Comparison of ENCODE assay signal across 27 cellular contexts in the genomic region with DNA sequence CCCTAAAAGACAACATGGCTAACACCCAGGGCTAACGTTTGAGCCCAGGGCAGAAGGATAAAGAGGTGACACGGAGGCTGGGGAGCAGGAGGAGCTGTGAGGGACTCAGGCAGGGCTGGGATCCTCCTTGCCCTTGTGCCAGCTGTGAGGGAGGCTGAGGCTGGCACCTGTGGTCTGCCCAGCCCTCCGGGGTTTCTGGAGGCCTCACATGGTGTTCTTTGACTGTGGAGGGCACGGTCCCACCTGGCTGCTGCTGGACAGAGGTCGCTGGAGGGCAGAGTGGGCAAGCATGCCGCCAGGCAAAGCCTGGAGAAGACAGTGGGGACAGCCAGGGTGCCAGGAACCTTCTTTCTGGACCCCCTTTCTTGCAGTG. TPM values are rescaled to one million over a fixed set of nuclear protein-coding genes. Genes with fewer than 3 reads are reported as not detected.
DNase-seq lines count a peak whose midpoint lies in the region; ATAC-seq and TF ChIP-seq lines count a peak whose summit lies in the region.
"Had no signal": no experiment of that assay in that cellular context is flagged by ENCODE, and none has a peak within 500 bp of the region (broad histone marks: within the 10 kb centered on the region; RNA-seq: fewer than 3 reads in every experiment).

No MANE protein-coding gene starts in this region.

- H3K23ac ChIP-seq in H9 (ENCODE audit: insufficient read length, low read depth, low read length) = no peak overlapping the region

- H3K79me2 ChIP-seq in H9 (ENCODE audit: insufficient read depth, low read length) = no peaks in the 10 kb centered on the region

- no peak overlapping the region for H4K5ac ChIP-seq in H9 (ENCODE audit: insufficient read length, low read depth, low read length)

- no peak for TF ChIP-seq POLR2A in GM18505 (IDR thresholded peaks at IDR 0.05; ENCODE audit: borderline replicate concordance, extremely low read depth, insufficient read depth, insufficient read length)

- no peaks in the 10 kb centered on the region for H3K9me3 Mint-ChIP-seq in H9
- no peaks in the 10 kb centered on the region for H3K9me3 Mint-ChIP-seq in stimulated activated memory B cell treated with anti-CD40 and anti-IgM and Interleukin-4, amounts not matched to agents 10 μg/mL and 1 μg/mL and 100 μg/mL, for 72 hours
- H3K9me3 Mint-ChIP-seq in activated T-cell treated with anti-CD3 and anti-CD28 coated beads, Interleukin-2, amount 50 U/mL, for 4 hours = no peaks in the 10 kb centered on the region
- H3K9me3 Mint-ChIP-seq: activated naive CD8-positive, alpha-beta T cell treated with anti-CD3 and anti-CD28 coated beads, Interleukin-2, amount 10 ng/mL, durations not matched to agents 7 days and 5 days; central memory CD8-positive, alpha-beta T cell; IgD-negative memory B cell; immature natural killer cell; neural progenitor cell; T-helper 2 cell treated with Interferon-gamma antibody and Interleukin-4, amounts not matched to agents 5 μg/mL and 100 μg/mL, for 36 hours had no signal

- H2AFZ ChIP-seq in H9 (ENCODE audit: low read length) = no peak overlapping the region
- H2AFZ ChIP-seq: neural progenitor cell had no signal

- no peak overlapping the region for H3K4me3 Mint-ChIP-seq in H9
- no peak overlapping the region for H3K4me3 Mint-ChIP-seq in stimulated activated memory B cell treated with anti-CD40 and anti-IgM and Interleukin-4, amounts not matched to agents 10 μg/mL and 1 μg/mL and 100 μg/mL, for 72 hours
- H3K4me3 Mint-ChIP-seq in activated T-cell treated with anti-CD3 and anti-CD28 coated beads, Interleukin-2, amount 50 U/mL, for 4 hours = no peak overlapping the region
- H3K4me3 Mint-ChIP-seq: activated naive CD8-positive, alpha-beta T cell treated with anti-CD3 and anti-CD28 coated beads, Interleukin-2, amount 10 ng/mL, durations not matched to agents 7 days and 5 days; central memory CD8-positive, alpha-beta T cell; IgD-negative memory B cell; immature natural killer cell; neural progenitor cell; T-helper 2 cell treated with Interferon-gamma antibody and Interleukin-4, amounts not matched to agents 5 μg/mL and 100 μg/mL, for 36 hours had no signal

- peak overlapping the region in 2 of 3 experiments; percentile 58 to 98; a peak in 4 of 7 replicates for H3K27ac Mint-ChIP-seq in H9
- H3K27ac Mint-ChIP-seq in stimulated activated memory B cell treated with anti-CD40 and anti-IgM and Interleukin-4, amounts not matched to agents 10 μg/mL and 1 μg/mL and 100 μg/mL, for 72 hours = peak overlapping the region; percentile 34
- H3K27ac Mint-ChIP-seq: activated naive CD8-positive, alpha-beta T cell treated with anti-CD3 and anti-CD28 coated beads, Interleukin-2, amount 10 ng/mL, durations not matched to agents 7 days and 5 days; IgD-negative memory B cell; immature natural killer cell; neural progenitor cell; T-helper 2 cell treated with Interferon-gamma antibody and Interleukin-4, amounts not matched to agents 5 μg/mL and 100 μg/mL, for 36 hours had no signal

- H2BK12ac ChIP-seq in H9 (ENCODE audit: insufficient read length, low read depth, low read length) = no peak overlapping the region

- H2BK5ac ChIP-seq in H9 (ENCODE audit: insufficient read length, low read length) = no peak overlapping the region

- H3K4ac ChIP-seq in H9 (ENCODE audit: low read depth, low read length) = no peak overlapping the region

- no peak overlapping the region for H3K4me2 ChIP-seq in H9 (ENCODE audit: insufficient read depth, insufficient read length, low read length)
- H3K4me2 ChIP-seq: neural progenitor cell had no signal

- no peaks in the 10 kb centered on the region for H3K27me3 ChIP-seq in H9 (ENCODE audit: insufficient read depth, low read length)
- H3K27me3 ChIP-seq: left lung, neural progenitor cell, suprapubic skin, vagina had no signal

- no peak overlapping the region for H3K9ac ChIP-seq in H9 (ENCODE audit: extremely low read depth, insufficient read length, low read length)
- H3K9ac ChIP-seq: neural progenitor cell had no signal

- no peaks in the 10 kb centered on the region for H3K23me2 ChIP-seq in H9 (ENCODE audit: insufficient read length, low read depth, low read length, poor library complexity, severe bottlenecking)

- intact Hi-C loops in Right ventricle myocardium superior (cut with DNase I) (no loop called here), mucosa of descending colon (cut with DNase I, micrococcal nuclease) (no loop called here)

- no peak overlapping the region for H3K18ac ChIP-seq in H9 (ENCODE audit: insufficient read length, low read depth, low read length)

- H2AK5ac ChIP-seq in H9 (ENCODE audit: insufficient read length, low read length) = no peak overlapping the region

- ATAC-seq in Right ventricle myocardium superior (ENCODE audit: poor library complexity) = peak; percentile 25
- ATAC-seq in mucosa of descending colon = peak; percentile 41
- no peak for ATAC-seq in stimulated activated memory B cell treated with anti-CD40 and anti-IgM and Interleukin-4, amounts not matched to agents 10 μg/mL and 1 μg/mL and 100 μg/mL, for 72 hours
- no peak for ATAC-seq in GM18505 (IDR thresholded peaks at IDR 0.05; ENCODE audit: unreplicated experiment)
- no peak for ATAC-seq in HG02623 (IDR thresholded peaks at IDR 0.05; ENCODE audit: unreplicated experiment)
- ATAC-seq in activated T-cell treated with anti-CD3 and anti-CD28 coated beads, Interleukin-2, amount 50 U/mL, for 4 hours = no peak
- ATAC-seq: GM12878 had no signal

- H2BK20ac ChIP-seq in H9 (ENCODE audit: low read depth, low read length, poor library complexity, severe bottlenecking) = no peak overlapping the region

- WGBS in H9 (ENCODE audit: extremely low coverage, insufficient read length, low lambda C conversion rate) = no CpG with 5 or more reads among the region's 6 CpGs

- no peak overlapping the region for H2BK15ac ChIP-seq in H9 (ENCODE audit: low read depth, low read length)

- no peaks in the 10 kb centered on the region for H3K79me1 ChIP-seq in H9 (ENCODE audit: insufficient read depth, low read depth, low read length, poor library complexity, severe bottlenecking)

- no peaks in the 10 kb centered on the region for H3K36me3 ChIP-seq in mucosa of descending colon (ENCODE audit: low read depth)
- H3K36me3 ChIP-seq: left lung, neural progenitor cell, suprapubic skin, vagina had no signal

- H4K91ac ChIP-seq in H9 (ENCODE audit: insufficient read length, low read depth, low read length) = no peak overlapping the region

- H3K36me3 Mint-ChIP-seq in H9 (ENCODE audit: insufficient read depth in 1 of 3, low read depth in 3 of 3) = no peaks in the 10 kb centered on the region; a peak in 2 of 7 replicates
- H3K36me3 Mint-ChIP-seq in stimulated activated memory B cell treated with anti-CD40 and anti-IgM and Interleukin-4, amounts not matched to agents 10 μg/mL and 1 μg/mL and 100 μg/mL, for 72 hours = no peaks in the 10 kb centered on the region
- peaks cover 1% of the 10 kb centered on the region for H3K36me3 Mint-ChIP-seq in activated T-cell treated with anti-CD3 and anti-CD28 coated beads, Interleukin-2, amount 50 U/mL, for 4 hours (ENCODE audit: insufficient read depth)
- H3K36me3 Mint-ChIP-seq: activated naive CD8-positive, alpha-beta T cell treated with anti-CD3 and anti-CD28 coated beads, Interleukin-2, amount 10 ng/mL, durations not matched to agents 7 days and 5 days; immature natural killer cell; neural progenitor cell had no signal

- H3K27ac ChIP-seq in H9 (ENCODE audit: insufficient read length, low read depth, low read length) = no peak overlapping the region
- H3K27ac ChIP-seq: neural progenitor cell, suprapubic skin had no signal

- no peak overlapping the region for H4K8ac ChIP-seq in H9 (replicated peaks; ENCODE audit: insufficient read length, low read depth, low read length)

- no peaks in the 10 kb centered on the region for H3K27me3 Mint-ChIP-seq in H9 (ENCODE audit: low read depth)
- H3K27me3 Mint-ChIP-seq in stimulated activated memory B cell treated with anti-CD40 and anti-IgM and Interleukin-4, amounts not matched to agents 10 μg/mL and 1 μg/mL and 100 μg/mL, for 72 hours = no peaks in the 10 kb centered on the region
- no peaks in the 10 kb centered on the region for H3K27me3 Mint-ChIP-seq in activated T-cell treated with anti-CD3 and anti-CD28 coated beads, Interleukin-2, amount 50 U/mL, for 4 hours (ENCODE audit: low read depth)
- H3K27me3 Mint-ChIP-seq: activated naive CD8-positive, alpha-beta T cell treated with anti-CD3 and anti-CD28 coated beads, Interleukin-2, amount 10 ng/mL, durations not matched to agents 7 days and 5 days; central memory CD8-positive, alpha-beta T cell; IgD-negative memory B cell had no signal

- H3T11ph ChIP-seq in H9 (ENCODE audit: low read length) = no peak overlapping the region

- DNase-seq in H9 (no peak), Right ventricle myocardium superior (no peak), mucosa of descending colon (peak in 1 of 3 donors; percentile 60), GM19238 (ENCODE audit: insufficient read length, low spot score) (no peak)
- DNase-seq in activated T-cell treated with anti-CD3 and anti-CD28 coated beads, Interleukin-2, amount 50 U/mL, for 4 hours = no peak
- DNase-seq: activated CD8-positive, alpha-beta memory T cell treated with anti-CD3 and anti-CD28 coated beads, Interleukin-2, amount 50 U/mL, for 4 hours; activated effector memory CD4-positive, alpha-beta T cell treated with Interleukin-2 at 50 U/mL for 16 hours; activated naive CD8-positive, alpha-beta T cell treated with anti-CD3 and anti-CD28 coated beads, Interleukin-2, amount 10 ng/mL, durations not matched to agents 7 days and 5 days; Calu3; HCEC 1CT; hippocampal formation; immature natural killer cell; left lung; NCI-H1092 treated with DMSO at 0.1 percent for 48 hours; NCI-H2029; NCI-H2227 treated with DMSO at 0.1 percent for 48 hours; NCI-H69 had no signal

- no peak for TF ChIP-seq CTCF in H9 (conservative IDR thresholded peaks at IDR 0.05)
- no peak for TF ChIP-seq CTCF in mucosa of descending colon (IDR thresholded peaks at IDR 0.05)

- H3K4me3 ChIP-seq in mucosa of descending colon = no peak overlapping the region
- H3K4me3 ChIP-seq: GM12878, left lung, neural progenitor cell, suprapubic skin, vagina had no signal

- H2BK120ac ChIP-seq in H9 (ENCODE audit: low read depth, low read length, poor library complexity, severe bottlenecking) = no peak overlapping the region

- no peak overlapping the region for H3K56ac ChIP-seq in H9 (ENCODE audit: insufficient read length, low read depth, low read length)

- no peaks in the 10 kb centered on the region for H3K4me1 ChIP-seq in H9 (ENCODE audit: insufficient read depth, low read length)
- H3K4me1 ChIP-seq in mucosa of descending colon (ENCODE audit: low read depth) = peaks cover 42% of the 10 kb centered on the region

- H3K14ac ChIP-seq in H9 (ENCODE audit: insufficient read depth, low read length) = no peak overlapping the region; the same call in 1 of the 2 replicates

- H4K20me1 ChIP-seq in H9 (ENCODE audit: control insufficient read depth, insufficient read depth, insufficient read length) = no peaks in the 10 kb centered on the region

- peaks cover 7 to 13% of the 10 kb centered on the region in 2 experiments for H3K4me1 Mint-ChIP-seq in H9
- H3K4me1 Mint-ChIP-seq in stimulated activated memory B cell treated with anti-CD40 and anti-IgM and Interleukin-4, amounts not matched to agents 10 μg/mL and 1 μg/mL and 100 μg/mL, for 72 hours = peaks cover 24% of the 10 kb centered on the region
- peaks cover 1% of the 10 kb centered on the region for H3K4me1 Mint-ChIP-seq in activated T-cell treated with anti-CD3 and anti-CD28 coated beads, Interleukin-2, amount 50 U/mL, for 4 hours (ENCODE audit: low read depth)
- H3K4me1 Mint-ChIP-seq: activated naive CD8-positive, alpha-beta T cell treated with anti-CD3 and anti-CD28 coated beads, Interleukin-2, amount 10 ng/mL, durations not matched to agents 7 days and 5 days; immature natural killer cell had no signal

- no peaks in the 10 kb centered on the region for H3K9me3 ChIP-seq in H9 (ENCODE audit: control insufficient read depth, low read depth, low read length)
- no peaks in the 10 kb centered on the region for H3K9me3 ChIP-seq in mucosa of descending colon
- H3K9me3 ChIP-seq: left lung, suprapubic skin, vagina had no signal

RNA-seq across cellular contexts. Expression of a gene that starts 26.8 kb away (rescaled TPM):
- 22.8 and 25.0 TPM in 2 replicates for total RNA-seq in H9 (2021)
- 13.5 TPM for total RNA-seq in Right ventricle myocardium superior
- total RNA-seq in mucosa of descending colon = 10 to 100 TPM; 21.2 to 35.5 (median 33.4) TPM
- total RNA-seq in activated T-cell treated with anti-CD3 and anti-CD28 coated beads, Interleukin-2, amount 50 U/mL, for 4 hours = 10 to 100 TPM; 22.8 to 26.1 (median 24.4) TPM

RNA-seq across cellular contexts. Expression of a gene that starts 28.5 kb away (rescaled TPM):
- total RNA-seq in H9 (2021) (8.5 and 8.9 TPM in 2 replicates), Right ventricle myocardium superior (31.4 TPM), mucosa of descending colon (100 to 1,000 TPM in 2 of 3 donors, 10 to 100 TPM in 1; 53.4 to 134 (median 101) TPM)
- 1 to 10 TPM; 6.3 to 6.9 (median 6.4) TPM for total RNA-seq in activated T-cell treated with anti-CD3 and anti-CD28 coated beads, Interleukin-2, amount 50 U/mL, for 4 hours

RNA-seq across cellular contexts. Expression of a gene that starts 49.4 kb away (rescaled TPM):
- total RNA-seq in H9 (2021) (17.6 and 18.8 TPM in 2 replicates), Right ventricle myocardium superior (25.7 TPM), mucosa of descending colon (10 to 100 TPM; 11.2 to 21.0 (median 14.2) TPM)
- 1 to 10 TPM; 7.0 to 9.1 (median 8.6) TPM for total RNA-seq in activated T-cell treated with anti-CD3 and anti-CD28 coated beads, Interleukin-2, amount 50 U/mL, for 4 hours

RNA-seq across cellular contexts. Expression of a gene that starts 54.6 kb away (rescaled TPM):
- total RNA-seq in H9 (2021) = 2.3 and 2.4 TPM in 2 replicates
- total RNA-seq in Right ventricle myocardium superior = 10.6 TPM
- 1 to 10 TPM; 3.2 to 5.1 (median 4.9) TPM for total RNA-seq in mucosa of descending colon
- total RNA-seq in activated T-cell treated with anti-CD3 and anti-CD28 coated beads, Interleukin-2, amount 50 U/mL, for 4 hours = 1 to 10 TPM; 2.9 to 6.3 (median 4.6) TPM

Comparison
In these comparisons a context has a peak if more than half of its experiments do, and no peak if none do; other contexts are left out.
1. ATAC-seq: peak in Right ventricle myocardium superior (single experiment) and mucosa of descending colon (single experiment); none in stimulated activated memory B cell treated with anti-CD40 and anti-IgM and Interleukin-4, amounts not matched to agents 10 μg/mL and 1 μg/mL and 100 μg/mL, for 72 hours (single experiment), GM18505 (single experiment), HG02623 (single experiment) and activated T-cell treated with anti-CD3 and anti-CD28 coated beads, Interleukin-2, amount 50 U/mL, for 4 hours (0 of 2).